ENCODE assay signal across 8 cellular contexts in genomic region chr22:40534379-40535188, GRCh38.
DNase-seq lines count a peak whose midpoint lies in the region; FAIRE-seq and TF ChIP-seq lines count a peak whose summit lies in the region.

No MANE protein-coding gene starts in this region.

- no peak for FAIRE-seq in bronchial epithelial cell (lab: Jason Lieb, UNC)

- H3K4me3 ChIP-seq in bronchial epithelial cell (ENCODE audit: low read depth, low read length) (no peak overlapping the region), mesodermal cell (ENCODE audit: extremely low read depth, insufficient read depth, low read length, poor library complexity, severe bottlenecking) (no peak overlapping the region)

- H3K9me3 ChIP-seq in mesodermal cell (ENCODE audit: control insufficient read depth, low read length): no peaks in the 10 kb centered on the region

- peak; percentile 44 for DNase-seq in GM10266 (ENCODE audit: extremely low spot score)
- peak; percentile 86 for DNase-seq in MV-4-11 (lab: John Stamatoyannopoulos, UW)
- peak; percentile 63 for DNase-seq in bronchial epithelial cell (ENCODE audit: low read depth)
- DNase-seq in NCI-H1105 (lab: John Stamatoyannopoulos, UW): no peak
- no peak for DNase-seq in GM10248 (ENCODE audit: extremely low spot score)
- DNase-seq in germinal center (ENCODE audit: low spot score): no peak
- DNase-seq in NK-92 treated with Interleukin-12 subunit alpha and Interleukin-12 subunit beta, amount 100 ng/mL, for 24 hours (lab: John Stamatoyannopoulos, UW): no peak

- CTCF ChIA-PET in GM10248 (lab: Yijun Ruan, JAX): interaction anchor here (0.8 to 6.0 kb wide), 17 partner anchors 10 to 365 kb away, joined by 3 to 39 read pairs (median 4); partner anchors contain the start of gene MRTFA

- TF ChIP-seq CTCF in GM10266 (IDR thresholded peaks at IDR 0.05; ENCODE audit: control insufficient read depth, insufficient read depth, low read depth, missing control alignments): no peak
- TF ChIP-seq CTCF in bronchial epithelial cell (IDR thresholded peaks at IDR 0.05; ENCODE audit: insufficient read depth, low read length, severe bottlenecking): no peak
- TF ChIP-seq CTCF in GM10248 (IDR thresholded peaks at IDR 0.05; ENCODE audit: control extremely low read depth, extremely low read depth, low read depth, missing control alignments): no peak

- no peaks in the 10 kb centered on the region for H3K36me3 ChIP-seq in bronchial epithelial cell (ENCODE audit: control insufficient read depth, insufficient read depth, low read length)
- no peaks in the 10 kb centered on the region for H3K36me3 ChIP-seq in mesodermal cell (ENCODE audit: control insufficient read depth, insufficient read depth, low read length)

- H3K27ac ChIP-seq in mesodermal cell (ENCODE audit: low read depth, low read length, severe bottlenecking): peak overlapping the region; percentile 85

- H3K27me3 ChIP-seq in bronchial epithelial cell (ENCODE audit: control insufficient read depth, insufficient read depth, low read length): no peaks in the 10 kb centered on the region

- WGBS in mesodermal cell (ENCODE audit: insufficient coverage in 2 of 2), 2 experiments: 0 to 14% methylated on average over 1 to 3 of the region's 6 CpGs

- H3K4me1 ChIP-seq in mesodermal cell (ENCODE audit: control insufficient read depth, insufficient read depth, low read length, poor library complexity, severe bottlenecking): peaks cover 16% of the 10 kb centered on the region

- POLR2A ChIA-PET in GM10248 (lab: Yijun Ruan, JAX): interaction anchor here (0.5 to 1.3 kb wide), 2 partner anchors 25 to 48 kb away, joined by 4 read pairs; no protein-coding TSS in a partner anchor

Comparison
In these comparisons a context has a peak if more than half of its experiments do, and no peak if none do; other contexts are left out.
1. DNase-seq: peak in GM10266 (single experiment), MV-4-11 (single experiment) and bronchial epithelial cell (single experiment); none in NCI-H1105 (single experiment), GM10248 (single experiment), germinal center (single experiment) and NK-92 treated with Interleukin-12 subunit alpha and Interleukin-12 subunit beta, amount 100 ng/mL, for 24 hours (single experiment).